15 cellular contexts compared by ENCODE assay signal in genomic region chr10:132642732-132643008, GRCh38.
"Had no signal": no experiment of that assay in that cellular context is flagged by ENCODE, and none has a peak within 500 bp of the region (broad histone marks: within the 10 kb centered on the region; RNA-seq: fewer than 3 reads in every experiment).

No MANE protein-coding gene starts in this region.

- H3K9ac ChIP-seq: parathyroid adenoma had no signal

- H3K4me1 ChIP-seq: breast epithelium had no signal

- H3K9me3 Mint-ChIP-seq: activated CD4-positive, alpha-beta memory T cell treated with anti-CD3 and anti-CD28 coated beads, Interleukin-2, amount 10 ng/mL, durations not matched to agents 7 days and 5 days; activated naive CD4-positive, alpha-beta T cell treated with anti-CD3 and anti-CD28 coated beads, Interleukin-2, amount 10 ng/mL, durations not matched to agents 7 days and 5 days; activated T-cell treated with anti-CD3 and anti-CD28 coated beads, Interleukin-2, amount 50 U/mL, for 24 hours; neural crest cell; stimulated activated effector memory CD8-positive, alpha-beta T cell treated with anti-CD3 and anti-CD28 coated beads, Interleukin-12 subunit alpha, Interleukin-12 subunit beta, amount 100 ng/mL, for 72 hours had no signal

- H3K9me3 ChIP-seq: ascending aorta, breast epithelium, heart right ventricle, lower lobe of right lung, tibial artery had no signal

- H3K36me3 Mint-ChIP-seq: activated naive CD4-positive, alpha-beta T cell treated with anti-CD3 and anti-CD28 coated beads, Interleukin-2, amount 10 ng/mL, durations not matched to agents 7 days and 5 days had no signal

- H3K36me3 ChIP-seq: breast epithelium, lower lobe of right lung had no signal

- H3K27me3 ChIP-seq: ascending aorta, breast epithelium, heart right ventricle, tibial artery had no signal

- H3K27ac Mint-ChIP-seq: activated CD4-positive, alpha-beta memory T cell treated with anti-CD3 and anti-CD28 coated beads, Interleukin-2, amount 10 ng/mL, durations not matched to agents 7 days and 5 days; activated CD4-positive, alpha-beta T cell treated with anti-CD3 and anti-CD28 coated beads for 36 hours; activated naive CD4-positive, alpha-beta T cell treated with anti-CD3 and anti-CD28 coated beads, Interleukin-2, amount 10 ng/mL, durations not matched to agents 7 days and 5 days; activated T-cell treated with anti-CD3 and anti-CD28 coated beads, Interleukin-2, amount 50 U/mL, for 24 hours; stimulated activated effector memory CD8-positive, alpha-beta T cell treated with anti-CD3 and anti-CD28 coated beads, Interleukin-12 subunit alpha, Interleukin-12 subunit beta, amount 100 ng/mL, for 72 hours had no signal

- H3K4me3 Mint-ChIP-seq: activated CD4-positive, alpha-beta memory T cell treated with anti-CD3 and anti-CD28 coated beads, Interleukin-2, amount 10 ng/mL, durations not matched to agents 7 days and 5 days; activated CD4-positive, alpha-beta T cell treated with anti-CD3 and anti-CD28 coated beads for 36 hours; activated naive CD4-positive, alpha-beta T cell treated with anti-CD3 and anti-CD28 coated beads, Interleukin-2, amount 10 ng/mL, durations not matched to agents 7 days and 5 days; activated T-cell treated with anti-CD3 and anti-CD28 coated beads, Interleukin-2, amount 50 U/mL, for 24 hours; neural crest cell; stimulated activated effector memory CD8-positive, alpha-beta T cell treated with anti-CD3 and anti-CD28 coated beads, Interleukin-12 subunit alpha, Interleukin-12 subunit beta, amount 100 ng/mL, for 72 hours had no signal

- H3K27me3 Mint-ChIP-seq: activated CD4-positive, alpha-beta T cell treated with anti-CD3 and anti-CD28 coated beads for 36 hours; activated naive CD4-positive, alpha-beta T cell treated with anti-CD3 and anti-CD28 coated beads, Interleukin-2, amount 10 ng/mL, durations not matched to agents 7 days and 5 days; activated T-cell treated with anti-CD3 and anti-CD28 coated beads, Interleukin-2, amount 50 U/mL, for 24 hours had no signal

- H3K27ac ChIP-seq: ascending aorta, breast epithelium, heart right ventricle, lower lobe of right lung, parathyroid adenoma, tibial artery had no signal

- H2AFZ ChIP-seq: parathyroid adenoma had no signal

- H3K4me3 ChIP-seq: ascending aorta, breast epithelium, heart right ventricle, lower lobe of right lung, tibial artery had no signal

- DNase-seq: activated CD4-positive, alpha-beta memory T cell treated with anti-CD3 and anti-CD28 coated beads, Interleukin-2, amount 10 ng/mL, durations not matched to agents 7 days and 5 days; activated CD4-positive, alpha-beta T cell treated with anti-CD3 and anti-CD28 coated beads for 36 hours; activated naive CD4-positive, alpha-beta T cell treated with anti-CD3 and anti-CD28 coated beads, Interleukin-2, amount 10 ng/mL, durations not matched to agents 7 days and 5 days; activated T-cell treated with anti-CD3 and anti-CD28 coated beads, Interleukin-2, amount 50 U/mL, for 24 hours; cerebellar nuclear complex; effector memory CD4-positive, alpha-beta T cell; heart right ventricle; midbrain had no signal
